ENCODE assay signal across 21 cellular contexts in the genomic region with DNA sequence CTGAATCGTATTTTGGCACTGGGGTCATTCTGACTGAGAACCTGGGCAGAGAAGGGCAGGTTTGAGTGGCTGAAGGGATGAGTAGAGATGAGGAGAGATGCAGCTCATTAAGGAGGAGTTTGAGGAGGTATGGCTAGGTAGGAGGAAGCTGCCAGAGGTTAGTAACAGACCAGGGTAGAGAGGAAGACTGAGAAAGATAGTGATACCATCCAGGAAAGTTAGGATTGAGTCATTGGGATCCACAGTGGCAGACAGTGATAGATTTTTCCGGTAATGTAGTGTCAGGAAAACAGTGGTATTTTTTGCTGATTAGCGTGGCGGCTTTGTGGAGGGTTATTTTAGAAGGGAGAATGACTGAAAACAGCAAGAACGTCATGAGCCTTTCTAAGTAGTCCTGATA.
"Had no signal": no experiment of that assay in that cellular context is flagged by ENCODE, and none has a peak within 500 bp of the region (broad histone marks: within the 10 kb centered on the region; RNA-seq: fewer than 3 reads in every experiment).

No MANE protein-coding gene starts in this region.

- H3K4me3 Mint-ChIP-seq: effector memory CD8-positive, alpha-beta T cell; immature natural killer cell; mesothelial cell of epicardium; naive B cell; natural killer cell treated with Interleukin-12 subunit alpha and Interleukin-12 subunit beta and Interleukin-15 and Interleukin-18, amount 100 ng/mL, for 72 hours; neural crest cell; stimulated activated naive CD8-positive, alpha-beta T cell treated with anti-CD3 and anti-CD28 coated beads, Interleukin-15, amount 100 ng/mL, for 72 hours; type B pancreatic cell had no signal

- H3K4me1 Mint-ChIP-seq: immature natural killer cell; neural crest cell; stimulated activated naive CD8-positive, alpha-beta T cell treated with anti-CD3 and anti-CD28 coated beads, Interleukin-15, amount 100 ng/mL, for 72 hours had no signal

- ATAC-seq: effector memory CD8-positive, alpha-beta T cell; left lung; mucosa of descending colon; natural killer cell treated with Interleukin-12 subunit alpha and Interleukin-12 subunit beta and Interleukin-15 and Interleukin-18, amount 100 ng/mL, for 72 hours; stimulated activated naive CD8-positive, alpha-beta T cell treated with anti-CD3 and anti-CD28 coated beads, Interleukin-15, amount 100 ng/mL, for 72 hours had no signal

- DNase-seq: cortex of kidney; effector memory CD8-positive, alpha-beta T cell; hypothalamus; immature natural killer cell; islet precursor cell; kidney glomerular epithelial cell; left lung; mesenchymal stem cell; mucosa of descending colon; naive B cell; sigmoid colon; stimulated activated CD4-positive, alpha-beta T cell treated with anti-CD3 and anti-CD28 coated beads, Interleukin-15, amount 100 ng/mL, for 24 hours; stimulated activated CD4-positive, alpha-beta T cell treated with anti-CD3 and anti-CD28 coated beads, Interleukin-2, amount 100 ng/mL, for 48 hours; stimulated activated naive CD4-positive, alpha-beta T cell; stimulated activated naive CD8-positive, alpha-beta T cell treated with anti-CD3 and anti-CD28 coated beads, Interleukin-15, amount 100 ng/mL, for 72 hours; thyroid gland had no signal

- H3K27me3 Mint-ChIP-seq: effector memory CD8-positive, alpha-beta T cell; naive B cell; natural killer cell treated with Interleukin-12 subunit alpha and Interleukin-12 subunit beta and Interleukin-15 and Interleukin-18, amount 100 ng/mL, for 72 hours; progenitor cell of endocrine pancreas; stimulated activated naive CD8-positive, alpha-beta T cell treated with anti-CD3 and anti-CD28 coated beads, Interleukin-15, amount 100 ng/mL, for 72 hours; type B pancreatic cell had no signal

- H3K9me3 Mint-ChIP-seq: effector memory CD8-positive, alpha-beta T cell; immature natural killer cell; mesothelial cell of epicardium; naive B cell; natural killer cell treated with Interleukin-12 subunit alpha and Interleukin-12 subunit beta and Interleukin-15 and Interleukin-18, amount 100 ng/mL, for 72 hours; neural crest cell; stimulated activated naive CD8-positive, alpha-beta T cell treated with anti-CD3 and anti-CD28 coated beads, Interleukin-15, amount 100 ng/mL, for 72 hours; type B pancreatic cell had no signal

- H3K27ac Mint-ChIP-seq: effector memory CD8-positive, alpha-beta T cell; immature natural killer cell; mesothelial cell of epicardium; naive B cell; natural killer cell treated with Interleukin-12 subunit alpha and Interleukin-12 subunit beta and Interleukin-15 and Interleukin-18, amount 100 ng/mL, for 72 hours; progenitor cell of endocrine pancreas; stimulated activated naive CD8-positive, alpha-beta T cell treated with anti-CD3 and anti-CD28 coated beads, Interleukin-15, amount 100 ng/mL, for 72 hours; type B pancreatic cell had no signal
